Comparison of ENCODE assay signal across 25 cellular contexts in the genomic region with DNA sequence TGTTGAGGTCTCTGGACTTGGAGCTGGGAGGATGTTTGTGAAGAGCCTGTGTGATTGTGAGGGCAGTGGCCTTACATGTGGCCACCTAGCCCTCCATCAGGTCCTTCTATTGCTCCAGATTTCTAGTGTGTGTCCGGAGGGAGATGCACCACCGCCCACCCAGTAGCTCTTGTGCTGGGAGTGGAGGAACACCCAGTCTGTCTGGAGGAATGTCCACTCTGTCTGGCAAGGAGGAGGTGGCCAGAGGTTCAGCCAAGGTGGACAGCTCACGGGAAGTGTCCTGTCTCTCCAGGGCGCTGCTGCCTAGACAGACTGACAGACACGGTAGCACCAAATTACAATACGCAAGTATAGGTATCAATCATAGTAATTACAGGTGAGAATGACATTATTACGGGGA.
"Had no signal": no experiment of that assay in that cellular context is flagged by ENCODE, and none has a peak within 500 bp of the region (broad histone marks: within the 10 kb centered on the region; RNA-seq: fewer than 3 reads in every experiment).

No MANE protein-coding gene starts in this region.

- H3K27me3 ChIP-seq: ascending aorta had no signal

- H3K4me3 ChIP-seq: ascending aorta had no signal

- DNase-seq: activated B cell treated with CpG ODN at 0.5 μM for 24 hours; activated CD4-positive, alpha-beta memory T cell treated with anti-CD3 and anti-CD28 coated beads for 36 hours; activated CD4-positive, alpha-beta T cell treated with anti-CD3 and anti-CD28 coated beads for 4 hours; activated CD4-positive, alpha-beta T cell treated with anti-CD3 and anti-CD28 coated beads, Interleukin-2, amount 10 ng/mL, durations not matched to agents 24 days and 14 days; activated CD4-positive, alpha-beta T cell treated with anti-CD3 and anti-CD28 coated beads, Interleukin-2, amount 50 U/mL, for 1 hour; activated CD4-positive, alpha-beta T cell treated with anti-CD3 and anti-CD28 coated beads, Interleukin-2, amount 50 U/mL, for 4 hours; activated CD4-positive, CD25-positive, alpha-beta regulatory T cell treated with anti-CD3 and anti-CD28 coated beads, Interleukin-2, amount 50 U/mL, for 72 hours; activated CD8-positive, alpha-beta memory T cell treated with anti-CD3 and anti-CD28 coated beads, Interleukin-2, amount 50 U/mL, for 4 hours; activated CD8-positive, alpha-beta T cell treated with anti-CD3 and anti-CD28 coated beads for 36 hours; activated effector memory CD4-positive, alpha-beta T cell treated with Interleukin-2 at 50 U/mL for 16 hours; activated gamma-delta T cell; activated naive CD4-positive, alpha-beta T cell treated with anti-CD3 and anti-CD28 coated beads, Interleukin-2, amount 10 ng/mL, durations not matched to agents 7 days and 5 days; activated naive CD4-positive, alpha-beta T cell treated with Interleukin-2 at 50 U/mL for 16 hours; activated naive CD8-positive, alpha-beta T cell treated with anti-CD3 and anti-CD28 coated beads, Interleukin-2, amount 10 ng/mL, durations not matched to agents 7 days and 5 days; activated naive CD8-positive, alpha-beta T cell treated with anti-CD3 and anti-CD28 coated beads, Interleukin-2, amount 50 U/mL, for 24 hours; activated T-cell treated with anti-CD3 and anti-CD28 coated beads for 4 hours; activated T-cell treated with anti-CD3 and anti-CD28 coated beads, Interleukin-2, amount 50 U/mL, for 1 hour; activated T-cell treated with anti-CD3 and anti-CD28 coated beads, Interleukin-2, amount 50 U/mL, for 48 hours; amygdala; anterior cingulate cortex; central memory CD4-positive, alpha-beta T cell; SW 1271; T-helper 1 cell had no signal

- H3K9me3 ChIP-seq: ascending aorta had no signal

- H3K27ac ChIP-seq: ascending aorta, VCaP had no signal

- H3K4me1 ChIP-seq: ascending aorta had no signal
